ENCODE assay signal across 1 cellular context in the genomic region with DNA sequence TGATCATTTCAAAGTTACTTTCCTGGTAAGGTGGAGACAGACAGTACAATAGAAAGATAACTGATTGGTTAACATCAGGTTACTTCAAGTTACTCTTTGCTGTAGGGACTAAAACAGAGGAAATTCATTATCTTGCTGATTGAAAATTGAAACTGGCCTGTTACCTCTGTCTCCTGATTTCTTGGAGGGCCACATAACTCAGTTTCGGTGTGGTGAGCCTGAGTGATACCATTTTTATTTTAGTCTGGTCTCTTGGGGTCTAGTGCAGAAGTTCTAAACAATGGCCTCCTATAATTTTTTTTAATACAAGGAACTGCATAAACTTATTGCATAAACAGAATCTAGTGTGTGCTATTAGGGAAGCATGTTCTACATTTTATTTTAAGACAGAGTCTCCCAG.
TF ChIP-seq lines count a peak whose summit lies in the region.

No MANE protein-coding gene starts in this region.

TF ChIP-seq in K562, 482 proteins besides CTCF, POLR2A, EP300 and RAD21 (continued from another document):
- TF ChIP-seq ZNF592 (IDR thresholded peaks at IDR 0.05) = 0 out of 2 replicates have a peak, but pooled peaks have one; percentile 12
TF ChIP-seq in K562: peak in this region for 1.
